Comparison of ENCODE assay signal across 8 cellular contexts in genomic region chr1:206911064-206911663, GRCh38. TPM values are rescaled to one million over a fixed set of nuclear protein-coding genes. Genes with fewer than 3 reads are reported as not detected.
DNase-seq lines count a peak whose midpoint lies in the region; ATAC-seq and TF ChIP-seq lines count a peak whose summit lies in the region.

No MANE protein-coding gene starts in this region.

- H3K27me3 ChIP-seq in body of pancreas = no peaks in the 10 kb centered on the region
- H3K27me3 ChIP-seq in tibial nerve = peaks cover 0 to 34% of the 10 kb centered on the region in 2 donors

- H3K4me3 ChIP-seq in body of pancreas (no peak overlapping the region), tibial nerve (no peak overlapping the region)

- TF ChIP-seq EP300 in tibial nerve (IDR thresholded peaks at IDR 0.05) = no peak

- peak; percentile 61 to 98 (median 77) for TF ChIP-seq CTCF in body of pancreas (IDR thresholded peaks at IDR 0.05)
- TF ChIP-seq CTCF in tibial nerve (IDR thresholded peaks at IDR 0.05) = peak; percentile 44 to 79 (median 78)

- H3K27ac ChIP-seq in body of pancreas (no peak overlapping the region), tibial nerve (no peak overlapping the region)

- TF ChIP-seq POLR2A in body of pancreas (IDR thresholded peaks at IDR 0.05) (no peak), tibial nerve (IDR thresholded peaks at IDR 0.05) (no peak)

- intact Hi-C loops in body of pancreas (cut with DNase I) = loop anchor here (10.0 kb wide), 1 partner anchor 426 kb away; no protein-coding TSS in a partner anchor

- H3K36me3 ChIP-seq in body of pancreas (replicated peaks in 1 of 2; ENCODE audit: insufficient read depth in 1 of 2, low read depth in 2 of 2) = no peaks in the 10 kb centered on the region
- no peaks in the 10 kb centered on the region for H3K36me3 ChIP-seq in tibial nerve

- DNase-seq in COR-L47 (lab: John Stamatoyannopoulos, UW) = peak; percentile 39
- peak; percentile 33 for DNase-seq in H4 (ENCODE audit: low spot score)
- DNase-seq in NCI-H526 treated with DMSO at 0.1 percent for 48 hours (lab: John Stamatoyannopoulos, UW) = peak; percentile 21
- peak; percentile 52 to 67 (median 61) for DNase-seq in body of pancreas
- DNase-seq in kidney glomerular epithelial cell (lab: John Stamatoyannopoulos, UW) = peak; percentile 62
- peak in 1 of 2 donors; percentile 73 for DNase-seq in tibial nerve (ENCODE audit: low spot score in 2 of 2)

- ATAC-seq in body of pancreas = peak; percentile 37
- ATAC-seq in GM21528 (IDR thresholded peaks at IDR 0.05; ENCODE audit: low FRiP score, unreplicated experiment) = no peak
- ATAC-seq in HG03108 (IDR thresholded peaks at IDR 0.05; ENCODE audit: unreplicated experiment) = no peak

- no peaks in the 10 kb centered on the region for H3K9me3 ChIP-seq in body of pancreas
- no peaks in the 10 kb centered on the region for H3K9me3 ChIP-seq in tibial nerve

- H3K4me1 ChIP-seq in body of pancreas = peaks cover 26% of the 10 kb centered on the region
- H3K4me1 ChIP-seq in tibial nerve = peaks cover 0 to 20% (median 15%) of the 10 kb centered on the region in 4 donors

- 0% methylated on average over 1 of the region's 1 CpG for WGBS in body of pancreas, 2 donors
- WGBS in tibial nerve, 2 donors = 0% methylated on average over 1 of the region's 1 CpG

RNA-seq across cellular contexts. Expression of gene FCMR, which starts 10.6 kb away (rescaled TPM):
- total RNA-seq in H4 (2014; rRNA removed; shearing (Covaris generic)) = 0.12 and 1.3 TPM in 2 replicates
- 1 to 10 TPM in 1 of 2 donors, not detected in 1; 2.3 TPM for total RNA-seq in body of pancreas
- 1 to 10 TPM; 1.8 to 3.1 (median 2.6) TPM for total RNA-seq in tibial nerve

RNA-seq across cellular contexts. Expression of gene IL24, which starts 13.9 kb away (rescaled TPM):
- total RNA-seq in H4 (2014; rRNA removed; shearing (Covaris generic)) = 1.1 TPM in 1 of 2 replicates, not detected in the other
- total RNA-seq in body of pancreas (not detected), tibial nerve (not detected)

RNA-seq across cellular contexts. Expression of gene PIGR, which starts 35.1 kb away (rescaled TPM):
- total RNA-seq in H4 (2014; rRNA removed; shearing (Covaris generic)) = 0.02 TPM in 1 of 2 replicates, not detected in the other
- total RNA-seq in body of pancreas (10 to 100 TPM; 14.8 to 45.1 TPM), tibial nerve (under 1 TPM in 1 of 4 donors, not detected in 3; 0.22 TPM)

RNA-seq across cellular contexts. Expression of gene IL20, which starts 45.7 kb away (rescaled TPM):
- not detected in 2 replicates for total RNA-seq in H4 (2014; rRNA removed; shearing (Covaris generic))
- total RNA-seq in body of pancreas = not detected
- total RNA-seq in tibial nerve = not detected

RNA-seq across cellular contexts. Expression of gene FCAMR, which starts 59.1 kb away (rescaled TPM):
- not detected in 2 replicates for total RNA-seq in H4 (2014; rRNA removed; shearing (Covaris generic))
- total RNA-seq in body of pancreas (not detected), tibial nerve (not detected)

Comparison
In these comparisons a context has a peak if more than half of its experiments do, and no peak if none do; other contexts are left out.
1. RNA of gene PIGR, which starts 35.1 kb away (total RNA-seq): 14.8 to 45.1 TPM in body of pancreas; 0.02 TPM in H4 and 0.22 TPM in tibial nerve; every median in the first group is over 10 times any median in the second.